8 cellular contexts compared by ENCODE assay signal in the genomic region with DNA sequence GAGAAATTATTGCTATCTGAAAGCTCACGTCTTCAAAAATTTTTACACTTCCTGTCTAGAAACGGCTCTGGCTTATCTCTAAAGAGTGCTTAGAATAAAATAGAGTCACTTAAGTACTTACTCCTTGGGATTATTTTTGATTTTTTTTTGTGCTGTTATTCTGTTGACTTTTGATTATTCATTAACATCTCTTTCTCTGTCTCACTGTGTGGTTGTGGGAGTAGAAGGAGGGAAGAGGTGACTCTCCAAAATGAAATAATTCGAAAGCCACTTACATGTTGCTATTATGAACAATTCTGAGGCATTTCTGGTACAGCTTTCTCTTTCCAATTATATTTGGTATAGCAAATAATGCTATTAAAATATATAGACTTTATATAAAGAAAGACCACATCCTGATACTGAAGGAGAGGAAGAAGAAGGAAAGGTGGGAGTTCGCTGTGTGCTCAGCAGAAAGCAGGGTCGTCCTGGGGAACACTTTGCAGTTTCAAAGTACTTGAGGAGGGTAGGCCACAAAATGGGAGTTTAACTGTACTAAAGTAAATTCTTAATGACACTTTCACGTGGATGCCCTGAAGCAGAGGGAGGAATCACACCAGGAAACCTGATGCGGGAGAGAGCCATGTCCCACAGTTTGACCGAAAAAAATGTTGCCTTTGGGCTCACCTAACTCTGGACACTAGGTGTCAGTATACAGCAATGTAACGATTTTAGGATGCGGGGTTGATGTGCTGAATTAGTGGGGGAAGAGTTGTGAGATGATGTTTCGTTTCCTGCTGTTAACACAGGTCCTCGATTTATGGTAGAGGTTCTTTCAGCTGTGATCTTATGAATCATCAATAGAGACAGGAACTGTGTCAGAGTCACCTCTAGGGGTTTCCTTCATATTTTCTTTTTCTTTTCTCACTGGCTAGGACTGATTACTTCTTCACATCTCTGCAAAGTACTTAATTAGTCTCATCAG.
DNase-seq lines count a peak whose midpoint lies in the region; ATAC-seq lines count a peak whose summit lies in the region.

No MANE protein-coding gene starts in this region.

- no peaks in the 10 kb centered on the region for H3K4me1 ChIP-seq in BLaER1

- H3K9me3 ChIP-seq in BLaER1: peaks cover 14% of the 10 kb centered on the region; the same call in 1 of the 2 replicates

- H3K36me3 ChIP-seq in BLaER1: no peaks in the 10 kb centered on the region

- H3K27me3 ChIP-seq in BLaER1: no peaks in the 10 kb centered on the region

- peak; percentile 96 for ATAC-seq in GM19035 (IDR thresholded peaks at IDR 0.05; ENCODE audit: unreplicated experiment)
- ATAC-seq in HG03135 (IDR thresholded peaks at IDR 0.05; ENCODE audit: unreplicated experiment): peak; percentile 97

- peak overlapping the region; percentile 14; the same call in 1 of the 2 replicates for H3K4me2 ChIP-seq in BLaER1

- H4K20me1 ChIP-seq in BLaER1: no peaks in the 10 kb centered on the region

- DNase-seq in NCI-H2171 treated with DMSO at 0.1 percent for 48 hours (lab: John Stamatoyannopoulos, UW): peak; percentile 93
- DNase-seq in UCSD-AML1 (lab: John Stamatoyannopoulos, UW; ENCODE audit: unreplicated experiment): peak; percentile 12
- DNase-seq in T47D (ENCODE audit: low read depth in 1 of 2, low spot score in 1 of 2): peak; percentile 5 to 79
- peak; percentile 91 for DNase-seq in iris pigment epithelial cell (ENCODE audit: low read depth)
- peak; percentile 46 for DNase-seq in stimulated activated CD4-positive, alpha-beta T cell treated with anti-CD3 and anti-CD28 coated beads, Interleukin-15, amount 100 ng/mL, for 24 hours

- H3K4me3 ChIP-seq in BLaER1: no peak overlapping the region

- no peak overlapping the region for H3K27ac ChIP-seq in BLaER1

- H3K9ac ChIP-seq in BLaER1: no peak overlapping the region

- in situ Hi-C loops in T47D (cut with HindIII; ENCODE audit: low pct_unique_long_range_greater_than_20kb, low sequenced_read_pairs): no loop called here

Comparison
In these comparisons a context has a peak if more than half of its experiments do, and no peak if none do; other contexts are left out.
1. DNase-seq: peak in every context shown above with its lines; median percentile 93 in NCI-H2171 treated with DMSO at 0.1 percent for 48 hours; 91 in iris pigment epithelial cell; 46 in stimulated activated CD4-positive, alpha-beta T cell treated with anti-CD3 and anti-CD28 coated beads, Interleukin-15, amount 100 ng/mL, for 24 hours; 42 in T47D; 12 in UCSD-AML1.